4 cellular contexts compared by ENCODE assay signal in genomic region chr3:101167341-101167740, GRCh38.
"Had no signal": no experiment of that assay in that cellular context is flagged by ENCODE, and none has a peak within 500 bp of the region (broad histone marks: within the 10 kb centered on the region; RNA-seq: fewer than 3 reads in every experiment).

No MANE protein-coding gene starts in this region.

- DNase-seq: H9, HCEC 1CT, IMR-90 had no signal

- H3K4me3 ChIP-seq: GM23338 had no signal

- H3K4me3 Mint-ChIP-seq: GM23338, H9 had no signal

- H3K9me3 Mint-ChIP-seq: GM23338, H9 had no signal

- H3K4me2 ChIP-seq: GM23338 had no signal

- H2AFZ ChIP-seq: GM23338 had no signal

- H3K27ac Mint-ChIP-seq: GM23338, H9 had no signal

- H3K4me1 Mint-ChIP-seq: GM23338, H9 had no signal
